18 cellular contexts compared by ENCODE assay signal in the genomic region with DNA sequence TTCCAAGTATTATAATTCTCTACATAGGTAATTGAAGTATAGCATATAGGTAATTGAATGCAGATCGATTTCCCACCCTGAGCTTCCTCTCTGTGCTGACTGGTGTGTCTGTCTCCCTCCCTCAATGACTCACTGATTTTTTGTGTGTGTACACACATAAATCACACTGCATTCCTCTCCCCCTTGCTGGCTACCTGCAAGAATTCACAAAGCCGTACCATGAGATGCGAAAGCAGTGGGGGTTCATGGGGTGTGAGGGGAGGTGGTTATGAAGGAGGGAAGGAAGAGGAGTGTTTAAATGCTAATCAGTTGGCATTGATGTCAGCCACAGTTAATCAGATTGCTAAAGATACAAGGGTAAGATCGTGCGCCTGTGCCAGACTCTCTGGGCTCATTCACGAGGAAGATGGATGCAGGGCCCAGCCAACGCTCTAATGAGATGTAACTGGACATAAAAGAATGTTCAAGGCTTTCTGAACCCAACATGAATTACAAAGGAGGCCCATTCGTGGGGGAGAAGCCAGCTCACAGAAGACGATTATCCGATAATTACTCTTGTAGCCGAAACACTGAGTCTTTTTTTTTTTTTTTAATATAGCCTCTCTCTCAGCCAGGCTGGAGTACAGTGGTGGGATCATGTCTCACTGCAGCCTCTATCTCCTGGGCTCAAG.
DNase-seq lines count a peak whose midpoint lies in the region; FAIRE-seq and TF ChIP-seq lines count a peak whose summit lies in the region.
"Had no signal": no experiment of that assay in that cellular context is flagged by ENCODE, and none has a peak within 500 bp of the region (broad histone marks: within the 10 kb centered on the region; RNA-seq: fewer than 3 reads in every experiment).

No MANE protein-coding gene starts in this region.

- H3F3A ChIP-seq in neural progenitor cell (ENCODE audit: low read depth): no peaks in the 10 kb centered on the region

- H3K4me1 ChIP-seq in endodermal cell (ENCODE audit: control insufficient read depth, insufficient read depth, low read length) (no peaks in the 10 kb centered on the region), neural progenitor cell (no peaks in the 10 kb centered on the region)
- no peaks in the 10 kb centered on the region for H3K4me1 ChIP-seq in CD4-positive, alpha-beta memory T cell (ENCODE audit: insufficient read depth, low read length)

- no peaks in the 10 kb centered on the region for H4K20me1 ChIP-seq in neural progenitor cell (ENCODE audit: low read depth)
- H4K20me1 ChIP-seq: BLaER1 had no signal

- H3K36me3 ChIP-seq in endodermal cell (ENCODE audit: control insufficient read depth, insufficient read depth, low read length): no peaks in the 10 kb centered on the region
- no peaks in the 10 kb centered on the region for H3K36me3 ChIP-seq in neural progenitor cell
- no peaks in the 10 kb centered on the region for H3K36me3 ChIP-seq in CD4-positive, alpha-beta memory T cell (ENCODE audit: insufficient read depth, low read length)
- H3K36me3 ChIP-seq: BLaER1 had no signal

- TF ChIP-seq POLR2A in GM12892 (IDR thresholded peaks at IDR 0.05; ENCODE audit: low read depth, low read length): no peak

- TF ChIP-seq CTCF in endodermal cell (conservative IDR thresholded peaks at IDR 0.05) (no peak), neural progenitor cell (IDR thresholded peaks at IDR 0.05) (no peak)

- CTCF ChIA-PET in CD4-positive, alpha-beta memory T cell (lab: Charles Lee; ENCODE audit: partially characterized antibody): no interaction called here

- no peak overlapping the region for H3K27ac ChIP-seq in endodermal cell (ENCODE audit: low read depth, low read length)
- no peak overlapping the region for H3K27ac ChIP-seq in neural progenitor cell
- no peak overlapping the region for H3K27ac ChIP-seq in CD4-positive, alpha-beta memory T cell (ENCODE audit: low read depth, low read length)
- H3K27ac ChIP-seq: BLaER1 had no signal

- H3K27me3 Mint-ChIP-seq in endodermal cell (ENCODE audit: insufficient read depth) (no peaks in the 10 kb centered on the region), neural progenitor cell (ENCODE audit: insufficient read depth, low read depth) (peaks cover 2% of the 10 kb centered on the region)
- peaks cover 9 to 16% of the 10 kb centered on the region in 2 donors for H3K27me3 Mint-ChIP-seq in CD4-positive, alpha-beta memory T cell

- H3K27ac Mint-ChIP-seq in endodermal cell: no peak overlapping the region
- peak overlapping the region; percentile 5 for H3K27ac Mint-ChIP-seq in neural progenitor cell
- H3K27ac Mint-ChIP-seq in CD4-positive, alpha-beta memory T cell: no peak overlapping the region
- H3K27ac Mint-ChIP-seq: CD8-positive, alpha-beta T cell had no signal

- no peak overlapping the region for H3K9ac ChIP-seq in endodermal cell (ENCODE audit: extremely low read depth, low read length, poor library complexity, severe bottlenecking)
- H3K9ac ChIP-seq in neural progenitor cell: no peak overlapping the region
- H3K9ac ChIP-seq: BLaER1 had no signal

- DNase-seq in Ammon's horn (ENCODE audit: low spot score) (peak; percentile 45), NCI-H2227 treated with DMSO at 0.1 percent for 48 hours (lab: John Stamatoyannopoulos, UW) (peak; percentile 63), endodermal cell (peak; percentile 74), neural progenitor cell (ENCODE audit: low spot score) (no peak), cortex of kidney (lab: John Stamatoyannopoulos, UW) (no peak), GM12892 (ENCODE audit: insufficient read length) (no peak)
- no peak for DNase-seq in CD4-positive, alpha-beta memory T cell
- DNase-seq: CD8-positive, alpha-beta T cell; DMS53; HCEC 1CT; KG1; MV-4-11; NCI-H1417 treated with DMSO at 0.1 percent for 48 hours; NCI-H187 treated with DMSO at 0.1 percent for 48 hours; NCI-H526 treated with DMSO at 0.1 percent for 48 hours had no signal

- H3K4me3 ChIP-seq in endodermal cell (ENCODE audit: low read length) (no peak overlapping the region), neural progenitor cell (no peak overlapping the region)
- no peak overlapping the region for H3K4me3 ChIP-seq in CD4-positive, alpha-beta memory T cell (ENCODE audit: low read length in 2 of 2)
- H3K4me3 ChIP-seq: BLaER1 had no signal

- no peaks in the 10 kb centered on the region for H3K36me3 Mint-ChIP-seq in endodermal cell (ENCODE audit: low read depth)
- no peaks in the 10 kb centered on the region for H3K36me3 Mint-ChIP-seq in neural progenitor cell
- no peaks in the 10 kb centered on the region for H3K36me3 Mint-ChIP-seq in CD4-positive, alpha-beta memory T cell
- H3K36me3 Mint-ChIP-seq: CD8-positive, alpha-beta T cell had no signal

- H3K9me3 ChIP-seq in endodermal cell (ENCODE audit: control insufficient read depth, low read length) (no peaks in the 10 kb centered on the region), neural progenitor cell (ENCODE audit: low read depth) (no peaks in the 10 kb centered on the region)
- H3K9me3 ChIP-seq in CD4-positive, alpha-beta memory T cell (ENCODE audit: control insufficient read depth in 1 of 2, low read length in 2 of 2): no peaks in the 10 kb centered on the region
- H3K9me3 ChIP-seq: BLaER1 had no signal

- 78 to 83% methylated on average over 5 to 11 of the region's 11 CpGs for WGBS in endodermal cell (ENCODE audit: insufficient coverage in 1 of 2, insufficient read length in 1 of 2), 2 experiments

- FAIRE-seq in GM12892 (lab: Jason Lieb, UNC): no peak
- FAIRE-seq: A204.1, RCC 7860 had no signal

- POLR2A ChIA-PET in CD4-positive, alpha-beta memory T cell (lab: Charles Lee; ENCODE audit: partially characterized antibody): no interaction called here

- H3K4me2 ChIP-seq in neural progenitor cell: no peak overlapping the region
- H3K4me2 ChIP-seq: BLaER1 had no signal

- H3K79me2 ChIP-seq in neural progenitor cell (ENCODE audit: low read depth): no peaks in the 10 kb centered on the region

- no peak overlapping the region for H2AFZ ChIP-seq in neural progenitor cell (replicated peaks)

- H3K9me3 Mint-ChIP-seq in endodermal cell (no peaks in the 10 kb centered on the region), neural progenitor cell (no peaks in the 10 kb centered on the region)
- no peaks in the 10 kb centered on the region for H3K9me3 Mint-ChIP-seq in CD4-positive, alpha-beta memory T cell
- H3K9me3 Mint-ChIP-seq: CD8-positive, alpha-beta T cell had no signal

- no peak overlapping the region for H3K4me3 Mint-ChIP-seq in endodermal cell
- no peak overlapping the region for H3K4me3 Mint-ChIP-seq in neural progenitor cell
- no peak overlapping the region for H3K4me3 Mint-ChIP-seq in CD4-positive, alpha-beta memory T cell
- H3K4me3 Mint-ChIP-seq: CD8-positive, alpha-beta T cell had no signal

- H3K4me1 Mint-ChIP-seq in endodermal cell (peaks cover 12% of the 10 kb centered on the region), neural progenitor cell (peaks cover 9% of the 10 kb centered on the region)
- H3K4me1 Mint-ChIP-seq in CD4-positive, alpha-beta memory T cell: no peaks in the 10 kb centered on the region

- H3K27me3 ChIP-seq in endodermal cell (ENCODE audit: control insufficient read depth, insufficient read depth, low read length, poor library complexity, severe bottlenecking) (no peaks in the 10 kb centered on the region), neural progenitor cell (peaks cover 11% of the 10 kb centered on the region)
- no peaks in the 10 kb centered on the region for H3K27me3 ChIP-seq in CD4-positive, alpha-beta memory T cell (ENCODE audit: insufficient read depth, low read length)
- H3K27me3 ChIP-seq: BLaER1 had no signal

- intact Hi-C loops in CD4-positive, alpha-beta memory T cell (cut with micrococcal nuclease): no loop called here

Comparison
In these comparisons a context has a peak if more than half of its experiments do, and no peak if none do; other contexts are left out.
1. DNase-seq: peak in Ammon's horn (single experiment), NCI-H2227 treated with DMSO at 0.1 percent for 48 hours (single experiment) and endodermal cell (single experiment); none in neural progenitor cell (single experiment), cortex of kidney (single experiment), CD4-positive, alpha-beta memory T cell (0 of 5) and GM12892 (single experiment).